ENCODE assay signal across 21 cellular contexts in the genomic region with DNA sequence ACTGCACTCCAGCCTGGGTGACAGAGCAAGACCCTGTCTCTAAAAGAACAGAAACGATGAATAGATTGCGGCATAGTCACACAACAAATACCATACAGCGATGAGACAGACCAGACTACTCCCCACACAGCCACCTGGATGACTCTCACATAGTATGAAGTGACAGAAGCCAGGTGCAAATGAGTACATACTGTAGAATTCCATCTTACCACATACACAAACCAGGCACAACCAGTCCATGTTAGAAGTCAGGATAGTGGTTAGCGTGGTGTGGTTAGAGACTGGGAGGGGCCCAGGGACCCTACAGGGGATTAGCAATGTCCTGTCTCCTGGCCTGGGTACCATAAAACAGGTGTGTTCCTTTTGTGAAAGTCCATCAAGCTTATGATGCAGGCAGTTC.
"Had no signal": no experiment of that assay in that cellular context is flagged by ENCODE, and none has a peak within 500 bp of the region (broad histone marks: within the 10 kb centered on the region; RNA-seq: fewer than 3 reads in every experiment).

No MANE protein-coding gene starts in this region.

- H3K27me3 ChIP-seq: body of pancreas, gastrocnemius medialis, heart left ventricle, ovary, sigmoid colon, testis had no signal

- H3K9me3 ChIP-seq: body of pancreas, gastrocnemius medialis, ovary, sigmoid colon, testis had no signal

- H3K4me1 ChIP-seq: gastrocnemius medialis, heart left ventricle, lower lobe of right lung had no signal

- H3K27ac ChIP-seq: gastrocnemius medialis, heart left ventricle, lower lobe of right lung, ovary, sigmoid colon, testis had no signal

- H3K9me3 Mint-ChIP-seq: activated T-helper 17 cell treated with anti-CD3 and anti-CD28 coated beads, Interleukin-2, amount 50 U/mL, for 72 hours; neural crest cell had no signal

- H3K27ac Mint-ChIP-seq: activated T-helper 17 cell treated with anti-CD3 and anti-CD28 coated beads, Interleukin-2, amount 50 U/mL, for 72 hours; stimulated activated naive CD8-positive, alpha-beta T cell treated with anti-CD3 and anti-CD28 coated beads, Interleukin-15, amount 100 ng/mL, for 72 hours; T-helper 2 cell treated with Interferon-gamma antibody and Interleukin-4, amounts not matched to agents 5 μg/mL and 100 μg/mL, for 36 hours had no signal

- ATAC-seq: activated T-helper 17 cell treated with anti-CD3 and anti-CD28 coated beads, Interleukin-2, amount 50 U/mL, for 72 hours; gastrocnemius medialis; heart left ventricle; left colon; lower lobe of right lung; stimulated activated naive CD8-positive, alpha-beta T cell treated with anti-CD3 and anti-CD28 coated beads, Interleukin-15, amount 100 ng/mL, for 72 hours had no signal

- H3K4me1 Mint-ChIP-seq: activated T-helper 17 cell treated with anti-CD3 and anti-CD28 coated beads, Interleukin-2, amount 50 U/mL, for 72 hours; neural crest cell had no signal

- H3K36me3 ChIP-seq: gastrocnemius medialis, lower lobe of right lung, ovary, sigmoid colon had no signal

- H3K27me3 Mint-ChIP-seq: activated T-helper 17 cell treated with anti-CD3 and anti-CD28 coated beads, Interleukin-2, amount 50 U/mL, for 72 hours; stimulated activated naive CD8-positive, alpha-beta T cell treated with anti-CD3 and anti-CD28 coated beads, Interleukin-15, amount 100 ng/mL, for 72 hours had no signal

- H3K4me3 Mint-ChIP-seq: activated T-helper 17 cell treated with anti-CD3 and anti-CD28 coated beads, Interleukin-2, amount 50 U/mL, for 72 hours; neural crest cell; stimulated activated naive CD8-positive, alpha-beta T cell treated with anti-CD3 and anti-CD28 coated beads, Interleukin-15, amount 100 ng/mL, for 72 hours; T-helper 2 cell treated with Interferon-gamma antibody and Interleukin-4, amounts not matched to agents 5 μg/mL and 100 μg/mL, for 36 hours had no signal

- H3K4me3 ChIP-seq: body of pancreas, gastrocnemius medialis, heart left ventricle, lower lobe of right lung, ovary, sigmoid colon, testis had no signal

- DNase-seq: activated CD4-positive, alpha-beta T cell treated with anti-CD3 and anti-CD28 coated beads, Interleukin-2, amount 50 U/mL, for 1 hour; activated CD4-positive, CD25-positive, alpha-beta regulatory T cell; activated naive CD4-positive, alpha-beta T cell treated with anti-CD3 and anti-CD28 coated beads, Interleukin-2, amount 50 U/mL, for 16 hours; amniotic stem cell; body of pancreas; cerebellar nuclear complex; dermis blood vessel endothelial cell; gastrocnemius medialis; heart left ventricle; left colon; midbrain; stimulated activated CD4-positive, alpha-beta T cell treated with anti-CD3 and anti-CD28 coated beads, Interleukin-1b, Interleukin-23, amount 100 ng/mL, for 48 hours; SW 1271; testis had no signal
